20 cellular contexts compared by ENCODE assay signal in genomic region chr1:237932806-237933205, GRCh38. TPM values are rescaled to one million over a fixed set of nuclear protein-coding genes. Genes with fewer than 3 reads are reported as not detected.
DNase-seq lines count a peak whose midpoint lies in the region; ATAC-seq, FAIRE-seq and TF ChIP-seq lines count a peak whose summit lies in the region.
"Had no signal": no experiment of that assay in that cellular context is flagged by ENCODE, and none has a peak within 500 bp of the region (broad histone marks: within the 10 kb centered on the region; RNA-seq: fewer than 3 reads in every experiment).

No MANE protein-coding gene starts in this region.

- H3K9me3 ChIP-seq in WERI-Rb-1 (ENCODE audit: severe bottlenecking), result no peaks in the 10 kb centered on the region

- H3K27me3 ChIP-seq in bronchial epithelial cell (ENCODE audit: control insufficient read depth, insufficient read depth, low read length), result no peaks in the 10 kb centered on the region
- no peaks in the 10 kb centered on the region for H3K27me3 ChIP-seq in WERI-Rb-1 (ENCODE audit: insufficient read depth, low read depth, severe bottlenecking)

- ATAC-seq in HG03039 (IDR thresholded peaks at IDR 0.05; ENCODE audit: unreplicated experiment), result no peak

- FAIRE-seq in bronchial epithelial cell (lab: Jason Lieb, UNC), result no peak
- FAIRE-seq: GM12891 had no signal

- no peaks in the 10 kb centered on the region for H3K36me3 ChIP-seq in bronchial epithelial cell (ENCODE audit: control insufficient read depth, insufficient read depth, low read length)
- no peaks in the 10 kb centered on the region for H3K36me3 ChIP-seq in WERI-Rb-1

- H3K27ac ChIP-seq in WERI-Rb-1, result no peak overlapping the region

- peak; percentile 40 for DNase-seq in ELR (ENCODE audit: low read depth)
- DNase-seq in M059J (ENCODE audit: low read depth), result peak; percentile 20
- DNase-seq in bronchial epithelial cell (ENCODE audit: low read depth), result peak; percentile 95
- DNase-seq in kidney tubule cell (ENCODE audit: low spot score), result peak; percentile 56
- no peak for DNase-seq in WERI-Rb-1
- DNase-seq in activated effector memory CD4-positive, alpha-beta T cell treated with Interleukin-2 at 50 U/mL for 16 hours, result no peak
- DNase-seq: CD4-positive, CD25-positive, alpha-beta regulatory T cell; DMS79; GDM1; Karpas-422; NCI-H1105 treated with DMSO at 0.1 percent for 48 hours; NCI-H187; NCI-H2171; NCI-H446; NK-92 treated with Interleukin-12 subunit alpha and Interleukin-12 subunit beta, amount 100 ng/mL, for 24 hours; SIG-M5 had no signal

- no peak overlapping the region for H3K4me3 ChIP-seq in bronchial epithelial cell (ENCODE audit: low read depth, low read length)
- no peak overlapping the region for H3K4me3 ChIP-seq in WERI-Rb-1 (ENCODE audit: low read depth, low read length)

- TF ChIP-seq CTCF in bronchial epithelial cell (IDR thresholded peaks at IDR 0.05; ENCODE audit: insufficient read depth, low read length, severe bottlenecking) (no peak), WERI-Rb-1 (IDR thresholded peaks at IDR 0.05; ENCODE audit: low read depth, low read length) (no peak)

RNA-seq across cellular contexts. Expression of gene ZP4, which starts 42.1 kb away (rescaled TPM):
- total RNA-seq in M059J (2014; rRNA removed; shearing (Covaris generic)), result not detected in 2 replicates
- not detected in 2 replicates for total RNA-seq in bronchial epithelial cell
- total RNA-seq: CD4-positive, CD25-positive, alpha-beta regulatory T cell; H4; OCI-LY7 had no signal

Comparison
In these comparisons a context has a peak if more than half of its experiments do, and no peak if none do; other contexts are left out.
1. DNase-seq: peak in ELR (single experiment), M059J (single experiment), bronchial epithelial cell (single experiment) and kidney tubule cell (single experiment); none in WERI-Rb-1 (single experiment) and activated effector memory CD4-positive, alpha-beta T cell treated with Interleukin-2 at 50 U/mL for 16 hours (single experiment).